In genomic region chr20:61045876-61046585, GRCh38 we compare ENCODE assay signal across 19 cellular contexts.
"Had no signal": no experiment of that assay in that cellular context is flagged by ENCODE, and none has a peak within 500 bp of the region (broad histone marks: within the 10 kb centered on the region; RNA-seq: fewer than 3 reads in every experiment).

No MANE protein-coding gene starts in this region.

- H3K9me3 ChIP-seq: body of pancreas, colonic mucosa, esophagus muscularis mucosa, lower lobe of right lung, psoas muscle, uterus had no signal

- H3K36me3 ChIP-seq: colonic mucosa, esophagus muscularis mucosa, heart right ventricle, lower lobe of right lung, tibial nerve, uterus had no signal

- H3K36me3 Mint-ChIP-seq: activated CD4-positive, alpha-beta memory T cell treated with anti-CD3 and anti-CD28 coated beads for 36 hours; activated naive CD8-positive, alpha-beta T cell treated with anti-CD3 and anti-CD28 coated beads, Interleukin-2, amount 10 ng/mL, durations not matched to agents 7 days and 5 days; immature natural killer cell had no signal

- H3K4me1 Mint-ChIP-seq: activated naive CD8-positive, alpha-beta T cell treated with anti-CD3 and anti-CD28 coated beads, Interleukin-2, amount 10 ng/mL, durations not matched to agents 7 days and 5 days; immature natural killer cell had no signal

- ATAC-seq: body of pancreas, lower lobe of right lung had no signal

- H3K27me3 ChIP-seq: body of pancreas, colonic mucosa, tibial nerve, uterus had no signal

- DNase-seq: activated CD4-positive, alpha-beta memory T cell treated with anti-CD3 and anti-CD28 coated beads for 36 hours; activated gamma-delta T cell treated with Interleukin-2 at 50 U/mL for 16 hours; activated naive CD8-positive, alpha-beta T cell treated with anti-CD3 and anti-CD28 coated beads, Interleukin-2, amount 10 ng/mL, durations not matched to agents 7 days and 5 days; activated T-cell treated with anti-CD3 and anti-CD28 coated beads for 4 hours; body of pancreas; colonic mucosa; heart right ventricle; immature natural killer cell; lower lobe of right lung; right cardiac atrium; stimulated activated CD4-positive, alpha-beta T cell treated with anti-CD3 and anti-CD28 coated beads, Interleukin-15, amount 100 ng/mL, for 24 hours; stimulated activated CD4-positive, alpha-beta T cell treated with anti-CD3 and anti-CD28 coated beads, Interleukin-2, amount 100 ng/mL, for 48 hours had no signal

- H3K27ac Mint-ChIP-seq: activated CD4-positive, alpha-beta memory T cell treated with anti-CD3 and anti-CD28 coated beads for 36 hours; activated naive CD8-positive, alpha-beta T cell treated with anti-CD3 and anti-CD28 coated beads, Interleukin-2, amount 10 ng/mL, durations not matched to agents 7 days and 5 days; activated T-helper 1 cell treated with anti-CD3 and anti-CD28 coated beads, Interleukin-12 subunit alpha, Interleukin-12 subunit beta, Interleukin-2, Interleukin-4 antibody, amounts not matched to agents 30 ng/mL and 10 ng/mL and 1 ng/mL, durations not matched to agents 14 hours and 24 hours and 36 hours; immature natural killer cell; stimulated activated naive CD8-positive, alpha-beta T cell treated with anti-CD3 and anti-CD28 coated beads, Interleukin-15, Interleukin-2, amounts not matched to agents 100 ng/mL and 50 ng/mL, for 24 hours had no signal

- H3K4me3 ChIP-seq: body of pancreas, colonic mucosa, esophagus muscularis mucosa, heart right ventricle, lower lobe of right lung, psoas muscle, skin epidermis, tibial nerve, uterus had no signal

- H3K4me1 ChIP-seq: body of pancreas, colonic mucosa, esophagus muscularis mucosa, heart right ventricle, lower lobe of right lung, psoas muscle, tibial nerve, uterus had no signal

- H3K9me3 Mint-ChIP-seq: activated CD4-positive, alpha-beta memory T cell treated with anti-CD3 and anti-CD28 coated beads for 36 hours; immature natural killer cell had no signal

- H3K27me3 Mint-ChIP-seq: activated naive CD8-positive, alpha-beta T cell treated with anti-CD3 and anti-CD28 coated beads, Interleukin-2, amount 10 ng/mL, durations not matched to agents 7 days and 5 days; stimulated activated naive CD8-positive, alpha-beta T cell treated with anti-CD3 and anti-CD28 coated beads, Interleukin-15, Interleukin-2, amounts not matched to agents 100 ng/mL and 50 ng/mL, for 24 hours had no signal

- H3K4me3 Mint-ChIP-seq: activated CD4-positive, alpha-beta memory T cell treated with anti-CD3 and anti-CD28 coated beads for 36 hours; activated naive CD8-positive, alpha-beta T cell treated with anti-CD3 and anti-CD28 coated beads, Interleukin-2, amount 10 ng/mL, durations not matched to agents 7 days and 5 days; activated T-helper 1 cell treated with anti-CD3 and anti-CD28 coated beads, Interleukin-12 subunit alpha, Interleukin-12 subunit beta, Interleukin-2, Interleukin-4 antibody, amounts not matched to agents 30 ng/mL and 10 ng/mL and 1 ng/mL, durations not matched to agents 14 hours and 24 hours and 36 hours; immature natural killer cell; stimulated activated naive CD8-positive, alpha-beta T cell treated with anti-CD3 and anti-CD28 coated beads, Interleukin-15, Interleukin-2, amounts not matched to agents 100 ng/mL and 50 ng/mL, for 24 hours had no signal

- H3K27ac ChIP-seq: body of pancreas, colonic mucosa, esophagus muscularis mucosa, heart right ventricle, lower lobe of right lung, psoas muscle, skin epidermis, tibial nerve, uterus had no signal
